ENCODE assay signal across 28 cellular contexts in genomic region chr1:163357378-163357777, GRCh38. TPM values are rescaled to one million over a fixed set of nuclear protein-coding genes. Genes with fewer than 3 reads are reported as not detected.
DNase-seq lines count a peak whose midpoint lies in the region; ATAC-seq, FAIRE-seq and TF ChIP-seq lines count a peak whose summit lies in the region.
"Had no signal": no experiment of that assay in that cellular context is flagged by ENCODE, and none has a peak within 500 bp of the region (broad histone marks: within the 10 kb centered on the region; RNA-seq: fewer than 3 reads in every experiment).

No MANE protein-coding gene starts in this region.

- H3K27ac ChIP-seq in SK-N-SH (ENCODE audit: low read depth in 2 of 2, low read length in 1 of 2) = no peak overlapping the region
- no peak overlapping the region for H3K27ac ChIP-seq in brain microvascular endothelial cell
- no peak overlapping the region for H3K27ac ChIP-seq in kidney (ENCODE audit: low read depth in 2 of 2, low read length in 2 of 2)
- H3K27ac ChIP-seq: 22Rv1, prostate gland, SJSA1, transverse colon, VCaP had no signal

- no peaks in the 10 kb centered on the region for H3K79me2 ChIP-seq in SK-N-SH (ENCODE audit: insufficient read depth)

- POLR2A ChIA-PET in SK-N-SH (lab: Yijun Ruan, JAX) = no interaction called here

- intact Hi-C loops in kidney (cut with DNase I) = no loop called here

- in situ Hi-C loops in brain microvascular endothelial cell (cut with HindIII; ENCODE audit: low pct_ligation_motif_present, low sequenced_read_pairs) = no loop called here

- no peaks in the 10 kb centered on the region for H3K9me3 Mint-ChIP-seq in glutamatergic neuron (ENCODE audit: unreplicated experiment)
- H3K9me3 Mint-ChIP-seq: activated CD4-positive, alpha-beta T cell treated with anti-CD3 and anti-CD28 coated beads, Interleukin-2, amount 10 ng/mL, durations not matched to agents 24 days and 14 days; CD4-positive, alpha-beta memory T cell had no signal

- no peak for DNase-seq in SK-N-SH
- peak; percentile 26 for DNase-seq in brain microvascular endothelial cell
- DNase-seq in hepatic stellate cell (ENCODE audit: low spot score) = peak; percentile 9
- DNase-seq in glutamatergic neuron = no peak
- no peak for DNase-seq in kidney
- DNase-seq: activated CD4-positive, alpha-beta T cell treated with anti-CD3 and anti-CD28 coated beads, Interleukin-2, amount 10 ng/mL, durations not matched to agents 24 days and 14 days; activated naive CD4-positive, alpha-beta T cell; activated T-cell treated with anti-CD3 and anti-CD28 coated beads, Interleukin-2, amount 50 U/mL, for 48 hours; AML-193; amygdala; CD4-positive, alpha-beta memory T cell; cerebellar nuclear complex; DMS153; effector CD8-positive, alpha-beta T cell; NCI-H1092 treated with DMSO at 0.1 percent for 48 hours; NCI-H1930; NCI-H748 treated with DMSO at 0.1 percent for 48 hours; T-helper 2 cell; transverse colon had no signal

- H3K36me3 Mint-ChIP-seq in glutamatergic neuron (ENCODE audit: unreplicated experiment) = no peaks in the 10 kb centered on the region
- H3K36me3 Mint-ChIP-seq: CD4-positive, alpha-beta memory T cell had no signal

- no peak for TF ChIP-seq RAD21 in SK-N-SH (IDR thresholded peaks at IDR 0.05; ENCODE audit: low read length)

- TF ChIP-seq EP300 in SK-N-SH (IDR thresholded peaks at IDR 0.05; ENCODE audit: borderline replicate concordance in 1 of 2, low read depth in 1 of 2, low read length in 1 of 2) = no peak

- no peaks in the 10 kb centered on the region for H3K27me3 Mint-ChIP-seq in glutamatergic neuron (ENCODE audit: unreplicated experiment)

- no peak overlapping the region for H3K4me3 Mint-ChIP-seq in glutamatergic neuron (ENCODE audit: unreplicated experiment)
- H3K4me3 Mint-ChIP-seq: activated CD4-positive, alpha-beta T cell treated with anti-CD3 and anti-CD28 coated beads, Interleukin-2, amount 10 ng/mL, durations not matched to agents 24 days and 14 days; CD4-positive, alpha-beta memory T cell had no signal

- ATAC-seq in SK-N-SH treated with all-trans-retinoic acid at 6 μM for 48 hours = peak; percentile 24; the same call in 2 of the 3 replicates
- no peak for ATAC-seq in HG02759 (IDR thresholded peaks at IDR 0.05; ENCODE audit: unreplicated experiment)
- ATAC-seq in GM18502 (IDR thresholded peaks at IDR 0.05; ENCODE audit: poor library complexity, unreplicated experiment) = no peak
- ATAC-seq: esophagus mucosa had no signal

- WGBS in SK-N-SH (ENCODE audit: low lambda C conversion rate) = 82% methylated on average over 2 of the region's 2 CpGs

- CTCF ChIA-PET in SK-N-SH (lab: Yijun Ruan, JAX) = interaction anchor here (0.6 to 2.8 kb wide), 8 partner anchors 11 to 1716 kb away, joined by 3 to 14 read pairs (median 4); no protein-coding TSS in a partner anchor

- H3K4me2 ChIP-seq in SK-N-SH = no peak overlapping the region

- H3F3A ChIP-seq in SK-N-SH (replicated peaks; ENCODE audit: insufficient read depth) = peaks cover 18% of the 10 kb centered on the region

- no peaks in the 10 kb centered on the region for H3K4me1 Mint-ChIP-seq in glutamatergic neuron (ENCODE audit: low read depth, unreplicated experiment)

- H3K9me3 ChIP-seq in SK-N-SH (no peaks in the 10 kb centered on the region), kidney (ENCODE audit: control insufficient read depth in 1 of 2, low read length in 2 of 2) (no peaks in the 10 kb centered on the region)
- H3K9me3 ChIP-seq: prostate gland, SJSA1, transverse colon had no signal

- H4K20me1 ChIP-seq in SK-N-SH (ENCODE audit: insufficient read depth) = no peaks in the 10 kb centered on the region

- no peak overlapping the region for H3K27ac Mint-ChIP-seq in glutamatergic neuron (ENCODE audit: unreplicated experiment)
- H3K27ac Mint-ChIP-seq: activated CD4-positive, alpha-beta T cell treated with anti-CD3 and anti-CD28 coated beads, Interleukin-2, amount 10 ng/mL, durations not matched to agents 24 days and 14 days; CD4-positive, alpha-beta memory T cell had no signal

- H2AFZ ChIP-seq in SK-N-SH (ENCODE audit: low read depth) = no peak overlapping the region

- H3K9me2 ChIP-seq in SK-N-SH = 0 out of 2 replicates have a peak, but pooled peaks cover 4% of the 10 kb centered on the region

- no peak for FAIRE-seq in kidney (lab: Jason Lieb, UNC)
- FAIRE-seq: H1 had no signal

- H3K36me3 ChIP-seq in SK-N-SH (replicated peaks in 1 of 2; ENCODE audit: control insufficient read depth in 1 of 2, insufficient read depth in 2 of 2, low read length in 1 of 2) (peaks cover 35 to 36% of the 10 kb centered on the region in 2 experiments), brain microvascular endothelial cell (replicated peaks) (no peaks in the 10 kb centered on the region), kidney (ENCODE audit: control insufficient read depth in 1 of 2, insufficient read depth in 2 of 2, low read length in 2 of 2) (no peaks in the 10 kb centered on the region)
- H3K36me3 ChIP-seq: prostate gland, transverse colon had no signal

- H3K4me3 ChIP-seq in SK-N-SH (ENCODE audit: low read depth in 2 of 2, low read length in 1 of 2) (no peak overlapping the region), brain microvascular endothelial cell (ENCODE audit: low read depth, low read length) (no peak overlapping the region), kidney (ENCODE audit: low read length in 2 of 2) (no peak overlapping the region)
- H3K4me3 ChIP-seq: prostate gland, SJSA1, transverse colon had no signal

- H3K9ac ChIP-seq in SK-N-SH (no peak overlapping the region), kidney (ENCODE audit: low read length in 2 of 2) (no peak overlapping the region)

- no peaks in the 10 kb centered on the region for H3K27me3 ChIP-seq in SK-N-SH (ENCODE audit: insufficient read depth)
- H3K27me3 ChIP-seq in brain microvascular endothelial cell (replicated peaks) = no peaks in the 10 kb centered on the region
- H3K27me3 ChIP-seq: SJSA1, transverse colon had no signal

- TF ChIP-seq CTCF in SK-N-SH (IDR thresholded peaks at IDR 0.05) (no peak), brain microvascular endothelial cell (IDR thresholded peaks at IDR 0.05; ENCODE audit: low read depth, low read length, missing control alignments) (no peak), glutamatergic neuron (IDR thresholded peaks at IDR 0.05; ENCODE audit: partially characterized antibody, unreplicated experiment) (no peak), kidney (IDR thresholded peaks at IDR 0.05; ENCODE audit: borderline replicate concordance, extremely low read depth, insufficient read depth) (no peak)

- H3K4me1 ChIP-seq in SK-N-SH (ENCODE audit: control insufficient read depth in 1 of 2, insufficient read depth in 2 of 2, low read depth in 1 of 2, low read length in 1 of 2) (no peaks in the 10 kb centered on the region), kidney (ENCODE audit: control insufficient read depth in 1 of 2, insufficient read depth in 1 of 2, low read depth in 1 of 2, low read length in 2 of 2) (no peaks in the 10 kb centered on the region)
- H3K4me1 ChIP-seq: prostate gland, transverse colon had no signal

TF ChIP-seq in SK-N-SH treated with all-trans-retinoic acid at 6 μM for 48 hours, 23 proteins besides CTCF, POLR2A, EP300 and RAD21 (continues in another document):
- TF ChIP-seq ZFP3 (CRISPR knock-in tag; IDR thresholded peaks at IDR 0.05) (no peak), BACH2 (CRISPR knock-in tag; IDR thresholded peaks at IDR 0.05; ENCODE audit: borderline replicate concordance) (no peak), TCF4 (CRISPR knock-in tag; IDR thresholded peaks at IDR 0.05; ENCODE audit: borderline replicate concordance) (no peak), ZC3H10 (CRISPR knock-in tag; IDR thresholded peaks at IDR 0.05) (no peak), ESRRG (CRISPR knock-in tag; IDR thresholded peaks at IDR 0.05) (no peak), ZFP30 (CRISPR knock-in tag; IDR thresholded peaks at IDR 0.05) (no peak), CSDC2 (CRISPR knock-in tag; IDR thresholded peaks at IDR 0.05) (no peak), CSRNP3 (CRISPR knock-in tag; IDR thresholded peaks at IDR 0.05) (no peak)

TF ChIP-seq in SK-N-SH, 30 proteins besides CTCF, POLR2A, EP300 and RAD21:
- TF ChIP-seq IRF3 (IDR thresholded peaks at IDR 0.05; ENCODE audit: low read depth, low read length) (no peak), SMC3 (IDR thresholded peaks at IDR 0.05; ENCODE audit: low read depth, low read length) (no peak), FOSL2 (IDR thresholded peaks at IDR 0.05; ENCODE audit: borderline replicate concordance, low read depth) (no peak), NRF1 (IDR thresholded peaks at IDR 0.05; ENCODE audit: low read depth, low read length) (no peak), CHD2 (IDR thresholded peaks at IDR 0.05; ENCODE audit: low read length, partially characterized antibody) (no peak), GABPA (IDR thresholded peaks at IDR 0.05; ENCODE audit: low read depth) (no peak)

RNA-seq across cellular contexts. Expression of gene NUF2, which starts 35.6 kb away (rescaled TPM):
- 11.3 and 13.5 TPM in 2 replicates for polyA plus RNA-seq in SK-N-SH (2012; rRNA removed)
- 11.2 and 12.9 TPM in 2 replicates for polyA plus RNA-seq in SK-N-SH (2012; cell fraction: cytosol; rRNA removed)
- polyA plus RNA-seq in SK-N-SH (2012; cell fraction: nucleus; rRNA removed) = 11.5 and 22.3 TPM in 2 replicates
- total RNA-seq in glutamatergic neuron (ENCODE audit: unreplicated experiment) = 5.8 TPM
- 1.2 TPM for total RNA-seq in kidney
- polyA plus RNA-seq in kidney (ENCODE audit: insufficient read depth, low read depth, low replicate concordance) = 0.28 TPM

Comparison
In these comparisons a context has a peak if more than half of its experiments do, and no peak if none do; other contexts are left out.
1. DNase-seq: peak in brain microvascular endothelial cell (single experiment) and hepatic stellate cell (single experiment); none in SK-N-SH (single experiment), glutamatergic neuron (single experiment) and kidney (single experiment).